ENCODE assay signal across 14 cellular contexts in genomic region chr12:22190-22529, GRCh38. TPM values are rescaled to one million over a fixed set of nuclear protein-coding genes. Genes with fewer than 3 reads are reported as not detected.
A peak's percentile ranks its signal among the peaks of the same experiment; 100 is the strongest.
DNase-seq lines count a peak whose midpoint lies in the region; ATAC-seq and TF ChIP-seq lines count a peak whose summit lies in the region.
"Had no signal": no experiment of that assay in that cellular context is flagged by ENCODE, and none has a peak within 500 bp of the region (broad histone marks: within the 10 kb centered on the region; RNA-seq: fewer than 3 reads in every experiment).

No MANE protein-coding gene starts in this region.

- no peaks in the 10 kb centered on the region for H3K9me3 Mint-ChIP-seq in activated CD4-positive, alpha-beta T cell treated with anti-CD3 and anti-CD28 coated beads, Interleukin-2, amount 10 ng/mL, durations not matched to agents 24 days and 14 days
- no peaks in the 10 kb centered on the region for H3K9me3 Mint-ChIP-seq in HFFc6
- H3K9me3 Mint-ChIP-seq in chondrocyte (ENCODE audit: low read depth): no peaks in the 10 kb centered on the region
- H3K9me3 Mint-ChIP-seq in progenitor cell of endocrine pancreas (ENCODE audit: low read depth): no peaks in the 10 kb centered on the region
- H3K9me3 Mint-ChIP-seq: activated naive CD4-positive, alpha-beta T cell treated with anti-CD3 and anti-CD28 coated beads for 36 hours had no signal

- no peaks in the 10 kb centered on the region for H3K27me3 Mint-ChIP-seq in activated CD4-positive, alpha-beta T cell treated with anti-CD3 and anti-CD28 coated beads, Interleukin-2, amount 10 ng/mL, durations not matched to agents 24 days and 14 days
- no peaks in the 10 kb centered on the region; the same call in 1 of the 2 replicates for H3K27me3 Mint-ChIP-seq in HFFc6 (ENCODE audit: insufficient read depth)
- H3K27me3 Mint-ChIP-seq in chondrocyte (ENCODE audit: low read depth): no peaks in the 10 kb centered on the region
- H3K27me3 Mint-ChIP-seq in progenitor cell of endocrine pancreas: no peaks in the 10 kb centered on the region

- H3K4me3 Mint-ChIP-seq in activated CD4-positive, alpha-beta T cell treated with anti-CD3 and anti-CD28 coated beads, Interleukin-2, amount 10 ng/mL, durations not matched to agents 24 days and 14 days: no peak overlapping the region
- H3K4me3 Mint-ChIP-seq in HFFc6: no peak overlapping the region
- H3K4me3 Mint-ChIP-seq in chondrocyte (ENCODE audit: unreplicated experiment): no peak overlapping the region
- no peak overlapping the region for H3K4me3 Mint-ChIP-seq in progenitor cell of endocrine pancreas (ENCODE audit: low read depth)
- H3K4me3 Mint-ChIP-seq: activated naive CD4-positive, alpha-beta T cell treated with anti-CD3 and anti-CD28 coated beads for 36 hours had no signal

- TF ChIP-seq CTCF in HFFc6 (IDR thresholded peaks at IDR 0.05): peak; percentile 19
- TF ChIP-seq CTCF in chondrocyte (IDR thresholded peaks at IDR 0.05): peak; percentile 10
- TF ChIP-seq CTCF in progenitor cell of endocrine pancreas (IDR thresholded peaks at IDR 0.05; ENCODE audit: unreplicated experiment): no peak

- intact Hi-C loops in activated CD4-positive, alpha-beta T cell treated with anti-CD3 and anti-CD28 coated beads, Interleukin-2, amount 10 ng/mL, durations not matched to agents 24 days and 14 days (cut with micrococcal nuclease): no loop called here

- no peak for ATAC-seq in GM18502 (IDR thresholded peaks at IDR 0.05; ENCODE audit: poor library complexity, unreplicated experiment)

- no peak for DNase-seq in activated CD4-positive, alpha-beta T cell treated with anti-CD3 and anti-CD28 coated beads, Interleukin-2, amount 10 ng/mL, durations not matched to agents 24 days and 14 days
- no peak for DNase-seq in activated CD4-positive, alpha-beta T cell treated with anti-CD3 and anti-CD28 coated beads for 1 hour
- DNase-seq in HFFc6 (no peak), chondrocyte (ENCODE audit: low spot score) (no peak), progenitor cell of endocrine pancreas (ENCODE audit: low spot score, unreplicated experiment) (no peak), DMS79 treated with DMSO at 0.1 percent for 48 hours (lab: John Stamatoyannopoulos, UW) (no peak), HT-29 (ENCODE audit: low spot score) (no peak)
- DNase-seq: activated naive CD4-positive, alpha-beta T cell treated with anti-CD3 and anti-CD28 coated beads for 36 hours; dermis blood vessel endothelial cell; foreskin fibroblast; MV-4-11; NCI-H524 treated with DMSO at 0.1 percent for 48 hours; ovary had no signal

- H3K27ac Mint-ChIP-seq in activated CD4-positive, alpha-beta T cell treated with anti-CD3 and anti-CD28 coated beads, Interleukin-2, amount 10 ng/mL, durations not matched to agents 24 days and 14 days: peak overlapping the region; percentile 10
- no peak overlapping the region for H3K27ac Mint-ChIP-seq in HFFc6
- no peak overlapping the region for H3K27ac Mint-ChIP-seq in chondrocyte (ENCODE audit: unreplicated experiment)
- H3K27ac Mint-ChIP-seq in progenitor cell of endocrine pancreas: peak overlapping the region; percentile 3
- H3K27ac Mint-ChIP-seq: activated naive CD4-positive, alpha-beta T cell treated with anti-CD3 and anti-CD28 coated beads for 36 hours had no signal

- H3K36me3 Mint-ChIP-seq in activated CD4-positive, alpha-beta T cell treated with anti-CD3 and anti-CD28 coated beads, Interleukin-2, amount 10 ng/mL, durations not matched to agents 24 days and 14 days (ENCODE audit: low read depth): peaks cover 18% of the 10 kb centered on the region
- no peaks in the 10 kb centered on the region for H3K36me3 Mint-ChIP-seq in HFFc6 (ENCODE audit: low read depth)
- H3K36me3 Mint-ChIP-seq in chondrocyte (ENCODE audit: low read depth): peaks cover 11% of the 10 kb centered on the region
- peaks cover 2% of the 10 kb centered on the region for H3K36me3 Mint-ChIP-seq in progenitor cell of endocrine pancreas (ENCODE audit: insufficient read depth)

- H3K4me1 Mint-ChIP-seq in activated CD4-positive, alpha-beta T cell treated with anti-CD3 and anti-CD28 coated beads, Interleukin-2, amount 10 ng/mL, durations not matched to agents 24 days and 14 days: peaks cover 18% of the 10 kb centered on the region
- no peaks in the 10 kb centered on the region for H3K4me1 Mint-ChIP-seq in HFFc6 (ENCODE audit: low read depth)
- H3K4me1 Mint-ChIP-seq in chondrocyte (ENCODE audit: low read depth): no peaks in the 10 kb centered on the region
- no peaks in the 10 kb centered on the region for H3K4me1 Mint-ChIP-seq in progenitor cell of endocrine pancreas (ENCODE audit: low read depth)

RNA-seq across cellular contexts. Expression of gene IQSEC3, which starts 44.4 kb away (rescaled TPM):
- total RNA-seq in activated CD4-positive, alpha-beta T cell treated with anti-CD3 and anti-CD28 coated beads, Interleukin-2, amount 10 ng/mL, durations not matched to agents 24 days and 14 days: 0.05 and 0.21 TPM in 2 replicates
- total RNA-seq in HFFc6 (2021; fragmentation: NEBNext Ultra II Directional; extraction: Animal tissue kit (Norgen Biotek cat#: 25700)): not detected
- 0.41 TPM in 1 of 3 replicates, not detected in the others for total RNA-seq in chondrocyte
- 1.4 and 2.5 TPM in 2 replicates for total RNA-seq in progenitor cell of endocrine pancreas
- not detected in 2 replicates for total RNA-seq in HT-29 (2014; rRNA removed; shearing (Covaris generic))

Comparison
In these comparisons a context has a peak if more than half of its experiments do, and no peak if none do; other contexts are left out.
1. H3K27ac Mint-ChIP-seq: peak in activated CD4-positive, alpha-beta T cell treated with anti-CD3 and anti-CD28 coated beads, Interleukin-2, amount 10 ng/mL, durations not matched to agents 24 days and 14 days (single experiment) and progenitor cell of endocrine pancreas (single experiment); none in HFFc6 (single experiment) and chondrocyte (single experiment).